9 cellular contexts compared by ENCODE assay signal in genomic region chr19:1624458-1624857, GRCh38. TPM values are rescaled to one million over a fixed set of nuclear protein-coding genes. Genes with fewer than 3 reads are reported as not detected.
DNase-seq lines count a peak whose midpoint lies in the region; ATAC-seq and TF ChIP-seq lines count a peak whose summit lies in the region.
"Had no signal": no experiment of that assay in that cellular context is flagged by ENCODE, and none has a peak within 500 bp of the region (broad histone marks: within the 10 kb centered on the region; RNA-seq: fewer than 3 reads in every experiment).

No MANE protein-coding gene starts in this region.

- no peak overlapping the region for H2AK5ac ChIP-seq in H9 (ENCODE audit: insufficient read length, low read length)

- no peaks in the 10 kb centered on the region for H3K27me3 Mint-ChIP-seq in H9 (ENCODE audit: low read depth)
- no peaks in the 10 kb centered on the region for H3K27me3 Mint-ChIP-seq in T-helper 2 cell treated with Interferon-gamma antibody and Interleukin-4, amounts not matched to agents 5 μg/mL and 100 μg/mL, for 36 hours (ENCODE audit: low read depth)

- no peak overlapping the region for H4K8ac ChIP-seq in H9 (replicated peaks; ENCODE audit: insufficient read length, low read depth, low read length)

- WGBS in H9 (ENCODE audit: extremely low coverage, insufficient read length, low lambda C conversion rate), result no CpG with 5 or more reads among the region's 23 CpGs

- H3K4me1 ChIP-seq in BLaER1, result peaks cover 85% of the 10 kb centered on the region
- H3K4me1 ChIP-seq in H9 (ENCODE audit: insufficient read depth, low read length), result no peaks in the 10 kb centered on the region

- no peak overlapping the region for H3T11ph ChIP-seq in H9 (ENCODE audit: low read length)

- peaks cover 85% of the 10 kb centered on the region for H3K36me3 ChIP-seq in BLaER1
- peaks cover 6% of the 10 kb centered on the region for H3K36me3 ChIP-seq in kidney epithelial cell (ENCODE audit: control insufficient read depth, insufficient read depth, low read length)
- H3K36me3 ChIP-seq: ovary had no signal

- H3K9ac ChIP-seq in BLaER1 (peak overlapping the region; percentile 53; the same call in 1 of the 2 replicates), H9 (ENCODE audit: extremely low read depth, insufficient read length, low read length) (no peak overlapping the region)

- H3K23ac ChIP-seq in H9 (ENCODE audit: insufficient read length, low read depth, low read length), result no peak overlapping the region

- H3K4me3 ChIP-seq in BLaER1, result no peak overlapping the region
- H3K4me3 ChIP-seq in kidney epithelial cell (ENCODE audit: low read depth, low read length), result no peak overlapping the region
- H3K4me3 ChIP-seq: ovary had no signal

- 0 out of 2 replicates have a peak, but pooled peaks cover 3% of the 10 kb centered on the region for H3K27me3 ChIP-seq in BLaER1
- H3K27me3 ChIP-seq in H9 (ENCODE audit: insufficient read depth, low read length), result no peaks in the 10 kb centered on the region
- no peaks in the 10 kb centered on the region for H3K27me3 ChIP-seq in kidney epithelial cell (ENCODE audit: control insufficient read depth, insufficient read depth, low read length)
- H3K27me3 ChIP-seq: ovary had no signal

- H3K9me3 Mint-ChIP-seq in H9, result no peaks in the 10 kb centered on the region
- no peaks in the 10 kb centered on the region for H3K9me3 Mint-ChIP-seq in T-helper 2 cell treated with Interferon-gamma antibody and Interleukin-4, amounts not matched to agents 5 μg/mL and 100 μg/mL, for 36 hours

- H3K4me2 ChIP-seq in BLaER1, result peak overlapping the region; percentile 75
- no peak overlapping the region for H3K4me2 ChIP-seq in H9 (ENCODE audit: insufficient read depth, insufficient read length, low read length)

- H3K14ac ChIP-seq in H9 (ENCODE audit: insufficient read depth, low read length), result no peak overlapping the region

- no peak overlapping the region for H3K4ac ChIP-seq in H9 (ENCODE audit: low read depth, low read length)

- no peaks in the 10 kb centered on the region for H3K79me2 ChIP-seq in H9 (ENCODE audit: insufficient read depth, low read length)

- no peak overlapping the region for H2BK5ac ChIP-seq in H9 (ENCODE audit: insufficient read length, low read length)

- DNase-seq in H9 (peak; percentile 86), kidney epithelial cell (ENCODE audit: low read depth) (no peak), NCI-H526 treated with DMSO at 0.1 percent for 48 hours (lab: John Stamatoyannopoulos, UW) (no peak)
- DNase-seq in T-helper 2 cell treated with Interferon-gamma antibody and Interleukin-4, amounts not matched to agents 5 μg/mL and 100 μg/mL, for 36 hours (ENCODE audit: low spot score), result peak; percentile 29
- peak; percentile 25 for DNase-seq in central memory CD4-positive, alpha-beta T cell
- peak; percentile 73 for DNase-seq in stimulated activated CD8-positive, alpha-beta memory T cell treated with anti-CD3 and anti-CD28 coated beads, Interleukin-4, amount 100 ng/mL, for 48 hours

- H3K9me3 ChIP-seq in BLaER1, result no peaks in the 10 kb centered on the region
- H3K9me3 ChIP-seq in H9 (ENCODE audit: control insufficient read depth, low read depth, low read length), result no peaks in the 10 kb centered on the region
- H3K9me3 ChIP-seq: ovary had no signal

- H4K91ac ChIP-seq in H9 (ENCODE audit: insufficient read length, low read depth, low read length), result no peak overlapping the region

- H3K27ac Mint-ChIP-seq in H9, result peak overlapping the region in 2 of 3 experiments; percentile 91; a peak in 5 of 7 replicates
- H3K27ac Mint-ChIP-seq in T-helper 2 cell treated with Interferon-gamma antibody and Interleukin-4, amounts not matched to agents 5 μg/mL and 100 μg/mL, for 36 hours, result no peak overlapping the region

- H2BK15ac ChIP-seq in H9 (ENCODE audit: low read depth, low read length), result no peak overlapping the region

- peaks cover 5 to 13% of the 10 kb centered on the region in 2 experiments for H3K4me1 Mint-ChIP-seq in H9
- no peaks in the 10 kb centered on the region for H3K4me1 Mint-ChIP-seq in T-helper 2 cell treated with Interferon-gamma antibody and Interleukin-4, amounts not matched to agents 5 μg/mL and 100 μg/mL, for 36 hours (ENCODE audit: low read depth)

- H4K5ac ChIP-seq in H9 (ENCODE audit: insufficient read length, low read depth, low read length), result no peak overlapping the region

- H3K18ac ChIP-seq in H9 (ENCODE audit: insufficient read length, low read depth, low read length), result no peak overlapping the region

- TF ChIP-seq CTCF in H9 (conservative IDR thresholded peaks at IDR 0.05) (peak; percentile 84), kidney epithelial cell (IDR thresholded peaks at IDR 0.05; ENCODE audit: insufficient read depth, low read length, poor library complexity, severe bottlenecking) (peak; percentile 73)

- H3K36me3 Mint-ChIP-seq in H9 (ENCODE audit: insufficient read depth in 1 of 3, low read depth in 3 of 3), result peaks cover 17 to 45% (median 44%) of the 10 kb centered on the region in 3 experiments; a peak in 6 of 7 replicates
- H3K36me3 Mint-ChIP-seq in T-helper 2 cell treated with Interferon-gamma antibody and Interleukin-4, amounts not matched to agents 5 μg/mL and 100 μg/mL, for 36 hours (ENCODE audit: low read depth), result peaks cover 9% of the 10 kb centered on the region

- no peak for ATAC-seq in HG03521 (IDR thresholded peaks at IDR 0.05; ENCODE audit: unreplicated experiment)

- H2BK20ac ChIP-seq in H9 (ENCODE audit: low read depth, low read length, poor library complexity, severe bottlenecking), result no peak overlapping the region

- no peak overlapping the region for H2BK12ac ChIP-seq in H9 (ENCODE audit: insufficient read length, low read depth, low read length)

- no peaks in the 10 kb centered on the region for H3K23me2 ChIP-seq in H9 (ENCODE audit: insufficient read length, low read depth, low read length, poor library complexity, severe bottlenecking)

- H4K20me1 ChIP-seq in BLaER1 (peaks cover 90% of the 10 kb centered on the region), H9 (ENCODE audit: control insufficient read depth, insufficient read depth, insufficient read length) (no peaks in the 10 kb centered on the region)

- H3K79me1 ChIP-seq in H9 (ENCODE audit: insufficient read depth, low read depth, low read length, poor library complexity, severe bottlenecking), result peaks cover 4% of the 10 kb centered on the region

- H3K56ac ChIP-seq in H9 (ENCODE audit: insufficient read length, low read depth, low read length), result no peak overlapping the region

- H2AFZ ChIP-seq in H9 (ENCODE audit: low read length), result no peak overlapping the region

- peak overlapping the region; percentile 22; the same call in 1 of the 2 replicates for H3K27ac ChIP-seq in BLaER1
- H3K27ac ChIP-seq in H9 (ENCODE audit: insufficient read length, low read depth, low read length), result no peak overlapping the region
- H3K27ac ChIP-seq: ovary had no signal

- H2BK120ac ChIP-seq in H9 (ENCODE audit: low read depth, low read length, poor library complexity, severe bottlenecking), result no peak overlapping the region

- no peak overlapping the region for H3K4me3 Mint-ChIP-seq in H9
- H3K4me3 Mint-ChIP-seq in T-helper 2 cell treated with Interferon-gamma antibody and Interleukin-4, amounts not matched to agents 5 μg/mL and 100 μg/mL, for 36 hours, result no peak overlapping the region

RNA-seq across cellular contexts. Expression of gene UQCR11, which starts 19.2 kb away (rescaled TPM):
- 166 and 174 TPM in 2 replicates for total RNA-seq in H9 (2021)
- 77.8 and 84.6 TPM in 2 replicates for total RNA-seq in kidney epithelial cell

RNA-seq across cellular contexts. Expression of gene TCF3, which starts 28.0 kb away (rescaled TPM):
- total RNA-seq in H9 (2021) (304 TPM in 2 replicates), kidney epithelial cell (123 and 199 TPM in 2 replicates)

RNA-seq across cellular contexts. Expression of gene MBD3, which starts 31.8 kb away (rescaled TPM):
- total RNA-seq in H9 (2021) (126 and 128 TPM in 2 replicates), kidney epithelial cell (118 and 130 TPM in 2 replicates)

RNA-seq across cellular contexts. Expression of gene MEX3D, which starts 56.3 kb away (rescaled TPM):
- total RNA-seq in H9 (2021), result 70.4 and 75.9 TPM in 2 replicates
- 90.9 and 112 TPM in 2 replicates for total RNA-seq in kidney epithelial cell

Comparison
In these comparisons a context has a peak if more than half of its experiments do, and no peak if none do; other contexts are left out.
1. DNase-seq: peak in H9 (single experiment), T-helper 2 cell treated with Interferon-gamma antibody and Interleukin-4, amounts not matched to agents 5 μg/mL and 100 μg/mL, for 36 hours (single experiment), central memory CD4-positive, alpha-beta T cell (single experiment) and stimulated activated CD8-positive, alpha-beta memory T cell treated with anti-CD3 and anti-CD28 coated beads, Interleukin-4, amount 100 ng/mL, for 48 hours (single experiment); none in kidney epithelial cell (single experiment) and NCI-H526 treated with DMSO at 0.1 percent for 48 hours (single experiment).